ENCODE assay signal across 22 cellular contexts in the genomic region with DNA sequence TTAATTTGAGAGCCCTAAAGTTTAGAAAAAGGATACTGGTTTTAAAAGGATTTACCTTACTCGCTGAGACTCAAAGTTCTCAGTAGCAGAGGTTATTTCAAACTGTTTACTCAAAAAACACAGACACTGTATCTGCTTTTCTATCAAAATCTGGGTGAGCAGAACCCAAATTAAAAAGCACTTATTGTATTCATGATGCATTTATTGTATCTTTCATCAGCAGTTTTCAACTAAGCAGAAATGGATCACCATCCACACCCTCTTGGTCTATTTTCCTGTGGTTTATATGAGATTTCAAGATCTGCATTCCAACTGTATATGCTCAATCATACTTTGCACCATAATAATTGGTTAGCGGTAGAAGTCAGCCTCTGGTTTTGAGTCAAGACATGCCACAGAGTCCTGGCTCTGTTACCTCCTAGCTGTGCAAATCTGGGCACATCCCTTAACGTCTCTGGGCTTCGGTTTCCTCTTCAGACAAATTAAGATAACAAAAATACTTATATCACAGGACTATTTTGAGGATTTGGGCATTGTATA.
DNase-seq lines count a peak whose midpoint lies in the region; ATAC-seq, FAIRE-seq and TF ChIP-seq lines count a peak whose summit lies in the region.
"Had no signal": no experiment of that assay in that cellular context is flagged by ENCODE, and none has a peak within 500 bp of the region (broad histone marks: within the 10 kb centered on the region; RNA-seq: fewer than 3 reads in every experiment).

No MANE protein-coding gene starts in this region.

- H3K27me3 Mint-ChIP-seq in natural killer cell treated with Interleukin-12 subunit alpha and Interleukin-12 subunit beta and Interleukin-15 and Interleukin-18, amount 100 ng/mL, for 72 hours, result peaks cover 31 to 43% of the 10 kb centered on the region in 2 donors

- no peak for ATAC-seq in natural killer cell treated with Interleukin-12 subunit alpha and Interleukin-12 subunit beta and Interleukin-15 and Interleukin-18, amount 100 ng/mL, for 72 hours
- ATAC-seq: Panc1 had no signal

- H3K4me3 ChIP-seq in bronchial epithelial cell (ENCODE audit: low read depth, low read length) (no peak overlapping the region), keratinocyte (ENCODE audit: control insufficient read depth in 2 of 3, extremely low read depth in 1 of 3, insufficient read depth in 2 of 3, low read depth in 1 of 3, low read length in 3 of 3) (no peak overlapping the region)

- dilution Hi-C loops in keratinocyte (cut with MboI; ENCODE audit: extremely low pct_ligation_motif_present, low sequenced_read_pairs), result no loop called here

- H2AFZ ChIP-seq in keratinocyte (ENCODE audit: control insufficient read depth, low read length), result no peak overlapping the region

- no peaks in the 10 kb centered on the region for H3K36me3 Mint-ChIP-seq in natural killer cell treated with Interleukin-12 subunit alpha and Interleukin-12 subunit beta and Interleukin-15 and Interleukin-18, amount 100 ng/mL, for 72 hours

- no peak for TF ChIP-seq CTCF in bronchial epithelial cell (IDR thresholded peaks at IDR 0.05; ENCODE audit: insufficient read depth, low read length, severe bottlenecking)
- TF ChIP-seq CTCF in keratinocyte (optimal IDR thresholded peaks at IDR 0.05 in 1 of 3, IDR thresholded peaks at IDR 0.05 in 1 of 3, conservative IDR thresholded peaks at IDR 0.05 in 1 of 3; ENCODE audit: extremely low read depth in 1 of 3, insufficient read depth in 2 of 3, low read length in 3 of 3), result no peak

- no peaks in the 10 kb centered on the region for H3K9me3 ChIP-seq in keratinocyte (ENCODE audit: control insufficient read depth, low read depth, low read length)

- H3K4me3 Mint-ChIP-seq in natural killer cell treated with Interleukin-12 subunit alpha and Interleukin-12 subunit beta and Interleukin-15 and Interleukin-18, amount 100 ng/mL, for 72 hours, result no peak overlapping the region

- no peaks in the 10 kb centered on the region for H4K20me1 ChIP-seq in keratinocyte (ENCODE audit: control insufficient read depth, extremely low read depth, insufficient read depth, low read length)

- H3K9ac ChIP-seq in keratinocyte (ENCODE audit: control insufficient read depth, extremely low read depth, insufficient read depth, low read length), result no peak overlapping the region

- no peak overlapping the region for H3K27ac Mint-ChIP-seq in natural killer cell treated with Interleukin-12 subunit alpha and Interleukin-12 subunit beta and Interleukin-15 and Interleukin-18, amount 100 ng/mL, for 72 hours

- FAIRE-seq in bronchial epithelial cell (lab: Jason Lieb, UNC) (no peak), keratinocyte (lab: Jason Lieb, UNC) (peak; percentile 77)
- FAIRE-seq: A204.1, GM12892, GM19239, H54 had no signal

- H3K36me3 ChIP-seq in bronchial epithelial cell (ENCODE audit: control insufficient read depth, insufficient read depth, low read length), result no peaks in the 10 kb centered on the region
- H3K36me3 ChIP-seq in keratinocyte (ENCODE audit: control insufficient read depth in 2 of 2, extremely low read depth in 1 of 2, insufficient read depth in 2 of 2, low read length in 2 of 2), result no peaks in the 10 kb centered on the region

- H3K4me1 ChIP-seq in keratinocyte (ENCODE audit: control insufficient read depth, extremely low read depth, insufficient read depth, low read length), result peaks cover 11% of the 10 kb centered on the region

- H3K27ac ChIP-seq in keratinocyte (ENCODE audit: control insufficient read depth, insufficient read depth, low read length), result no peak overlapping the region

- H3K27me3 ChIP-seq in bronchial epithelial cell (ENCODE audit: control insufficient read depth, insufficient read depth, low read length) (peaks cover 3% of the 10 kb centered on the region), keratinocyte (ENCODE audit: control insufficient read depth, extremely low read depth, insufficient read depth, low read length) (no peaks in the 10 kb centered on the region)

- H3K79me2 ChIP-seq in keratinocyte (ENCODE audit: control insufficient read depth, insufficient read depth, low read length), result no peaks in the 10 kb centered on the region

- H3K4me1 Mint-ChIP-seq in natural killer cell treated with Interleukin-12 subunit alpha and Interleukin-12 subunit beta and Interleukin-15 and Interleukin-18, amount 100 ng/mL, for 72 hours (ENCODE audit: low read depth in 2 of 2), result no peaks in the 10 kb centered on the region

- DNase-seq in AG20443 (ENCODE audit: low spot score) (peak; percentile 29), SK-N-DZ (ENCODE audit: low spot score) (peak; percentile 47), bronchial epithelial cell (ENCODE audit: low read depth) (peak; percentile 23), keratinocyte (ENCODE audit: low read depth, low spot score) (no peak), NCI-H526 treated with DMSO at 0.1 percent for 48 hours (lab: John Stamatoyannopoulos, UW) (no peak), NCI-H69 (lab: John Stamatoyannopoulos, UW) (no peak)
- no peak for DNase-seq in natural killer cell treated with Interleukin-12 subunit alpha and Interleukin-12 subunit beta and Interleukin-15 and Interleukin-18, amount 100 ng/mL, for 72 hours (ENCODE audit: low spot score)
- DNase-seq: Calu3, DND-41, Karpas-422, MV-4-11, NCI-H1105, NCI-H146, NCI-H1930, NCI-H446, NCI-H524 treated with DMSO at 0.1 percent for 48 hours, SIG-M5 had no signal

- H3K9me1 ChIP-seq in keratinocyte (ENCODE audit: control insufficient read depth, extremely low read depth, insufficient read depth, low read length), result no peaks in the 10 kb centered on the region

- peak overlapping the region; percentile 29 for H3K4me2 ChIP-seq in keratinocyte (ENCODE audit: control insufficient read depth, extremely low read depth, insufficient read depth, low read depth, low read length)

- H3K9me3 Mint-ChIP-seq in natural killer cell treated with Interleukin-12 subunit alpha and Interleukin-12 subunit beta and Interleukin-15 and Interleukin-18, amount 100 ng/mL, for 72 hours, result no peaks in the 10 kb centered on the region

Comparison
In these comparisons a context has a peak if more than half of its experiments do, and no peak if none do; other contexts are left out.
1. DNase-seq: peak in AG20443 (single experiment), SK-N-DZ (single experiment) and bronchial epithelial cell (single experiment); none in keratinocyte (single experiment), NCI-H526 treated with DMSO at 0.1 percent for 48 hours (single experiment), NCI-H69 (single experiment) and natural killer cell treated with Interleukin-12 subunit alpha and Interleukin-12 subunit beta and Interleukin-15 and Interleukin-18, amount 100 ng/mL, for 72 hours (single experiment).